Comparison of ENCODE assay signal across 1 cellular context in genomic region chr3:46162975-46163550, GRCh38.
TF ChIP-seq lines count a peak whose summit lies in the region.

No MANE protein-coding gene starts in this region.

TF ChIP-seq in GM23338, 12 proteins besides CTCF, POLR2A, EP300 and RAD21 (continued from another document):
- TF ChIP-seq ZNF462 (CRISPR knock-in tag; IDR thresholded peaks at IDR 0.05) (no peak), JUNB (IDR thresholded peaks at IDR 0.05; ENCODE audit: unreplicated experiment) (no peak), ZNF114 (CRISPR knock-in tag; IDR thresholded peaks at IDR 0.05) (no peak), STAT1 (IDR thresholded peaks at IDR 0.05; ENCODE audit: unreplicated experiment) (no peak), POLR2AphosphoS5 (IDR thresholded peaks at IDR 0.05; ENCODE audit: low read depth) (no peak)
TF ChIP-seq in GM23338: peak in this region for 0.
